In the genomic region with DNA sequence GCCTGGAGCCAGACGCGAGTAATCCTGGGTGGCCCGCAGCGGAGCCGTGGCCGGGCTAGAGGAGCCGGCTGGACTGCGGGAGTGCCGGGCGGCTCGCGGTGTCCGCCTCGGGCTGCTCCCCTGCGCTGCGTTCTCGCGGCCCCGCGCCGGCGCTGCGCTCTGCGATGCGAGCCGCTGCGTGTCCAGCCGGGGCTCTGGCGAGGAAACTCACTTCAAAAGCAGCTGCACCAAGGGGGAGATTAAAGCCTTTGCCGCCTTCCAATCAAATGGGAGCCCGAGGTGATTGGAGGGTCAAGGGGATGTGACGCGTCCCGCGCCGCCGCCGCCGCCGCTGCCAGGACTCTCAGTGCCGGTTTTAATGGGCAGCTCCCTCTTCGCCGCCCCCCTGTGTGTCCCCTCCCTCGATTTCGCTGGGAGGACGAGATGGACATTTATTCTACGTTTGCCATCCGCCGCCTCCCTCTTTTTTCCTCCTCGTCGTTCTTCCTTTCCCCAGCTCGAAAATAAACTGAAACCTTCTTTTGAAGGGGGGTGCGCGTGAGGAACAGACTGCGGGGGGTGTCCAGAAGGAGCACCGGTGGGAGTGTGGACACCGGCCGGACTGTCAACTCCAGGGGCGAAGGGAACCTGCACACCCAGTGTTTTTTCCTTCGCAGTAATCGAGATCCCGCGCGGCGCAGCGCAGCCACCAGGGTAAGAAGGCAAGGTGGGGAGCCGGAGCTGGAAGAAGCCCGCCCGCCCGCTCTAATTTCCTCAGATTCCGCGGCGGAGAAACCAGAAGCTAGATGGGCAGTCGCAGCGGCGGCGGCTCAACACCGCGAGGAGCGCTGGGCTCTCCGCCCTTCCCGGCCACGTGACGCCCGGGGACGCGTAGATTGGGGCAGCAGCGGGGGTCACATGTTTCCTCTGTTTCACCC, we compare ENCODE assay signal across 8 cellular contexts. TPM values are rescaled to one million over a fixed set of nuclear protein-coding genes. Genes with fewer than 3 reads are reported as not detected.
DNase-seq lines count a peak whose midpoint lies in the region; ATAC-seq and TF ChIP-seq lines count a peak whose summit lies in the region.

A gene with protein sequence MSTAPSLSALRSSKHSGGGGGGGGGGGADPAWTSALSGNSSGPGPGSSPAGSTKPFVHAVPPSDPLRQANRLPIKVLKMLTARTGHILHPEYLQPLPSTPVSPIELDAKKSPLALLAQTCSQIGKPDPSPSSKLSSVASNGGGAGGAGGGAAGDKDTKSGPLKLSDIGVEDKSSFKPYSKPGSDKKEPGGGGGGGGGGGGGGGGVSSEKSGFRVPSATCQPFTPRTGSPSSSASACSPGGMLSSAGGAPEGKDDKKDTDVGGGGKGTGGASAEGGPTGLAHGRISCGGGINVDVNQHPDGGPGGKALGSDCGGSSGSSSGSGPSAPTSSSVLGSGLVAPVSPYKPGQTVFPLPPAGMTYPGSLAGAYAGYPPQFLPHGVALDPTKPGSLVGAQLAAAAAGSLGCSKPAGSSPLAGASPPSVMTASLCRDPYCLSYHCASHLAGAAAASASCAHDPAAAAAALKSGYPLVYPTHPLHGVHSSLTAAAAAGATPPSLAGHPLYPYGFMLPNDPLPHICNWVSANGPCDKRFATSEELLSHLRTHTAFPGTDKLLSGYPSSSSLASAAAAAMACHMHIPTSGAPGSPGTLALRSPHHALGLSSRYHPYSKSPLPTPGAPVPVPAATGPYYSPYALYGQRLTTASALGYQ (minus strand): TSS at position 196 of the 917 bp plus-strand sequence. CDS start 345 bp downstream, outside the sequence.

- H2BK12ac ChIP-seq in mesenchymal stem cell (ENCODE audit: low read length in 2 of 2): peak within 1 kb of the TSS; percentile 63 to 65

- peak within 1 kb of the TSS; percentile 99 for H4K8ac ChIP-seq in mesenchymal stem cell (ENCODE audit: low read length)

- H3K23ac ChIP-seq in mesenchymal stem cell (ENCODE audit: low read length in 2 of 2): peak within 1 kb of the TSS in 1 of 2 experiments; percentile 15

- ATAC-seq in GM18498 (IDR thresholded peaks at IDR 0.05; ENCODE audit: unreplicated experiment): peak; percentile 56
- ATAC-seq in HG02973 (IDR thresholded peaks at IDR 0.05; ENCODE audit: unreplicated experiment): peak; percentile 58

- WGBS in mesenchymal stem cell: under 1% methylated on average over 76 of the region's 88 CpGs

- peak within 1 kb of the TSS; percentile 55 for H2AFZ ChIP-seq in mesenchymal stem cell (ENCODE audit: low read depth, low read length)

- CTCF ChIA-PET in A673 (lab: Charles Lee): no interaction called here

- H3K4me3 ChIP-seq in A673 (ENCODE audit: low read depth, low read length, poor library complexity, severe bottlenecking): peak within 1 kb of the TSS; percentile 57
- peak within 1 kb of the TSS; percentile 98 for H3K4me3 ChIP-seq in WERI-Rb-1 (ENCODE audit: low read depth, low read length)
- peak within 1 kb of the TSS; percentile 76 to 97 for H3K4me3 ChIP-seq in mesenchymal stem cell (ENCODE audit: insufficient read depth in 1 of 2, low read depth in 1 of 2, low read length in 2 of 2)
- H3K4me3 ChIP-seq in stomach smooth muscle (ENCODE audit: low read length in 2 of 2): peak within 1 kb of the TSS; percentile 94 to 96

- peak within 1 kb of the TSS; percentile 62 to 90 for H3K4ac ChIP-seq in mesenchymal stem cell (ENCODE audit: low read depth in 1 of 2, low read length in 2 of 2)

- intact Hi-C loops in A673 (cut with micrococcal nuclease; ENCODE audit: unreplicated experiment): loop anchor here (2.0 to 10.0 kb wide), 4 partner anchors 513 to 1710 kb away; no protein-coding TSS in a partner anchor

- peaks cover 3% of the 10 kb centered on the region for H3K79me1 ChIP-seq in mesenchymal stem cell (replicated peaks; ENCODE audit: low read length, poor library complexity, severe bottlenecking)

- H3K4me1 ChIP-seq in A673 (ENCODE audit: insufficient read depth, low read length, poor library complexity, severe bottlenecking): peaks cover 32% of the 10 kb centered on the region
- H3K4me1 ChIP-seq in mesenchymal stem cell (ENCODE audit: control insufficient read depth, insufficient read depth, low read depth, low read length): peaks cover 43% of the 10 kb centered on the region
- peaks cover 39% of the 10 kb centered on the region for H3K4me1 ChIP-seq in stomach smooth muscle (ENCODE audit: control insufficient read depth, insufficient read depth, low read length)

- H3K18ac ChIP-seq in mesenchymal stem cell (ENCODE audit: low read depth in 1 of 2, low read length in 2 of 2): peak within 1 kb of the TSS; percentile 93 to 99

- POLR2A ChIA-PET in A673 (lab: Charles Lee; ENCODE audit: low non-redundant PET): interaction anchor here (0.5 kb wide), 1 partner anchor 176 kb away, joined by 8 read pairs; no protein-coding TSS in a partner anchor

- H3K14ac ChIP-seq in mesenchymal stem cell (ENCODE audit: low read length in 2 of 2): peak within 1 kb of the TSS; percentile 62 to 72

- H3K9me3 ChIP-seq in A673 (ENCODE audit: low read depth, low read length, poor library complexity, severe bottlenecking): no peaks in the 10 kb centered on the region
- H3K9me3 ChIP-seq in WERI-Rb-1 (ENCODE audit: severe bottlenecking): no peaks in the 10 kb centered on the region
- H3K9me3 ChIP-seq in mesenchymal stem cell (ENCODE audit: control insufficient read depth, low read length): no peaks in the 10 kb centered on the region
- peaks cover 0 to 3% of the 10 kb centered on the region in 2 donors for H3K9me3 ChIP-seq in stomach smooth muscle (ENCODE audit: control insufficient read depth in 2 of 2, low read length in 2 of 2)

- H3K36me3 ChIP-seq in A673 (ENCODE audit: insufficient read depth, low read length, poor library complexity, severe bottlenecking) (no peaks in the 10 kb centered on the region), WERI-Rb-1 (peaks cover 18% of the 10 kb centered on the region), mesenchymal stem cell (ENCODE audit: control insufficient read depth in 1 of 2, insufficient read depth in 2 of 2, low read depth in 1 of 2, low read length in 2 of 2) (peaks cover 15 to 23% of the 10 kb centered on the region in 2 experiments), stomach smooth muscle (ENCODE audit: control insufficient read depth in 2 of 2, insufficient read depth in 2 of 2, low read length in 2 of 2) (no peaks in the 10 kb centered on the region)

- H2BK120ac ChIP-seq in mesenchymal stem cell (ENCODE audit: low read depth, low read length): peak within 1 kb of the TSS; percentile 97

- peak within 1 kb of the TSS; percentile 100 for H4K91ac ChIP-seq in mesenchymal stem cell (ENCODE audit: low read length)

- peak within 1 kb of the TSS; percentile 98 for H2BK15ac ChIP-seq in mesenchymal stem cell (ENCODE audit: low read depth, poor library complexity, severe bottlenecking)

- H2AK5ac ChIP-seq in mesenchymal stem cell (ENCODE audit: low read length, severe bottlenecking): no peak within 1 kb of the TSS

- peak within 1 kb of the TSS; percentile 100 for H3K9ac ChIP-seq in mesenchymal stem cell (ENCODE audit: low read length)
- peak within 1 kb of the TSS; percentile 80 to 90 for H3K9ac ChIP-seq in stomach smooth muscle (ENCODE audit: low read length in 2 of 2)

- H3K27ac ChIP-seq in A673 (ENCODE audit: low read depth, low read length, poor library complexity, severe bottlenecking): no peak within 1 kb of the TSS
- H3K27ac ChIP-seq in WERI-Rb-1: peak within 1 kb of the TSS; percentile 95
- H3K27ac ChIP-seq in mesenchymal stem cell (ENCODE audit: low read length, poor library complexity, severe bottlenecking): peak within 1 kb of the TSS; percentile 95
- peak within 1 kb of the TSS; percentile 88 for H3K27ac ChIP-seq in stomach smooth muscle (ENCODE audit: low read length)

- peak; percentile 94 for DNase-seq in A673 (ENCODE audit: low spot score)
- peak; percentile 94 to 95 for DNase-seq in NCI-H2081 (lab: John Stamatoyannopoulos, UW)
- peak; percentile 98 for DNase-seq in WERI-Rb-1
- DNase-seq in epidermal melanocyte (ENCODE audit: insufficient read length, low spot score): peak; percentile 99
- DNase-seq in mesenchymal stem cell: peak; percentile 98

- TF ChIP-seq CTCF in A673 (conservative IDR thresholded peaks at IDR 0.05; ENCODE audit: low read depth, low read length) (no peak), WERI-Rb-1 (IDR thresholded peaks at IDR 0.05; ENCODE audit: low read depth, low read length) (no peak)

- peak within 1 kb of the TSS; percentile 87 for H3K4me2 ChIP-seq in mesenchymal stem cell (ENCODE audit: low read length, poor library complexity, severe bottlenecking)

- H3K27me3 ChIP-seq in A673 (replicated peaks; ENCODE audit: insufficient read depth, low read depth, low read length, poor library complexity) (peaks cover 99% of the 10 kb centered on the region), WERI-Rb-1 (ENCODE audit: insufficient read depth, low read depth, severe bottlenecking) (no peaks in the 10 kb centered on the region), mesenchymal stem cell (ENCODE audit: control insufficient read depth in 1 of 2, insufficient read depth in 1 of 2, low read length in 2 of 2) (peaks cover 0 to 46% of the 10 kb centered on the region in 2 experiments), stomach smooth muscle (ENCODE audit: control insufficient read depth in 1 of 2, insufficient read depth in 2 of 2, low read length in 2 of 2) (peaks cover 0 to 2% of the 10 kb centered on the region in 2 donors)

- BruUV-seq in A673 (replicated peaks; lab: Mats Ljungman, UMichigan): no TSS peak

- H2BK5ac ChIP-seq in mesenchymal stem cell (ENCODE audit: low read depth, low read length, poor library complexity, severe bottlenecking): peak within 1 kb of the TSS; percentile 74

RNA-seq across cellular contexts. Expression of the gene that starts here (rescaled TPM):
- 1.2 TPM in 2 replicates for total RNA-seq in A673 (2021)
- 110 TPM for polyA plus RNA-seq in mesenchymal stem cell (2013, experiment 1 of 2)
- polyA plus RNA-seq in mesenchymal stem cell (2013, experiment 2 of 2): 112 TPM
